ENCODE assay signal across 24 cellular contexts in the genomic region with DNA sequence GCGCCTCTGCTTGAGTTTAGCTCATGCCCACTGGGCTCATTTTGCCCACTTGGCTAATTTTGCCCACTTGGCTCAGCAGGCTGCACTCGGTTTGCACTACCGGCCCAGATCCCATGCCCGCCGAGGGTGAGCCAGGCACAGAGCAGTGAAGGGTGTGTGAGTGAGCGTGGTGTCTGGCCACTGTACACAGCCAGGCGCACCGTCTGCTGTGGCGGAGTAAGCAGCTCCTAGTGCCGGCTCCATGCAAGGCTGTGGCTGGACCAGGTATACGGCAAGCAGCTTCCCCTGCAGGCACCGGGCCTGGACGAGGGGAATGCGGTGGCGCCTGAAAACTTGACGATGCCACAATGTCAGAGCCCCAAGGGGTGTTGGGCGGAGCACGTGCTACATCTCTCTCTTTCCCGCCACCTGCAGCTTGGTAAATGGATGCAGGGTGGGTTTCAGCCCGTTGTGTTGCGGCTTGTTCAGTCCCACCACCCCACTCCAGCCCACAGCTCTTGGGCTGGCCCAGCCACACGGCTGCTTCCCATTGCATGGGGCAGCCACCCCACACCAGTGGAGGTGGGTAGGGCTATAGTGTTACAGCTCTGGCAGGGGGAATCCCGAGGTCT. TPM values are rescaled to one million over a fixed set of nuclear protein-coding genes. Genes with fewer than 3 reads are reported as not detected.
"Had no signal": no experiment of that assay in that cellular context is flagged by ENCODE, and none has a peak within 500 bp of the region (broad histone marks: within the 10 kb centered on the region; RNA-seq: fewer than 3 reads in every experiment).

No MANE protein-coding gene starts in this region.

- ATAC-seq: esophagus mucosa; heart right ventricle; left lobe of liver; stimulated activated naive CD8-positive, alpha-beta T cell treated with anti-CD3 and anti-CD28 coated beads, Interleukin-15, amount 100 ng/mL, for 72 hours had no signal

- H3K4me3 ChIP-seq: heart right ventricle, ovary, right atrium auricular region, thoracic aorta, transverse colon had no signal

- H3K27ac Mint-ChIP-seq: natural killer cell; stimulated activated naive CD8-positive, alpha-beta T cell treated with anti-CD3 and anti-CD28 coated beads, Interleukin-15, amount 100 ng/mL, for 72 hours had no signal

- H3K36me3 ChIP-seq: heart right ventricle, ovary, right atrium auricular region, thoracic aorta, transverse colon had no signal

- DNase-seq: effector memory CD4-positive, alpha-beta T cell; heart right ventricle; hypothalamus; mammary epithelial cell; natural killer cell; nucleus accumbens; ovary; small intestine; stimulated activated CD4-positive, alpha-beta T cell treated with anti-CD3 and anti-CD28 coated beads, Interleukin-2, amount 100 ng/mL, for 48 hours; stimulated activated naive CD8-positive, alpha-beta T cell treated with anti-CD3 and anti-CD28 coated beads, Interleukin-15, amount 100 ng/mL, for 72 hours; transverse colon had no signal

- H3K27ac ChIP-seq: heart right ventricle, ovary, right atrium auricular region, thoracic aorta, transverse colon had no signal

- H3K4me1 Mint-ChIP-seq: natural killer cell; neural crest cell; stimulated activated naive CD8-positive, alpha-beta T cell treated with anti-CD3 and anti-CD28 coated beads, Interleukin-15, amount 100 ng/mL, for 72 hours had no signal

- H3K4me3 Mint-ChIP-seq: natural killer cell; neural crest cell; stimulated activated naive CD8-positive, alpha-beta T cell treated with anti-CD3 and anti-CD28 coated beads, Interleukin-15, amount 100 ng/mL, for 72 hours had no signal

- H3K4me1 ChIP-seq: heart right ventricle, right atrium auricular region, transverse colon had no signal

- H3K9me3 ChIP-seq: ovary had no signal

- H3K27me3 ChIP-seq: ovary, right atrium auricular region, transverse colon had no signal

RNA-seq across cellular contexts. Expression of gene OR2B6, which starts 9.9 kb away (rescaled TPM):
- total RNA-seq: esophagus mucosa, frontal cortex, heart right ventricle, left lobe of liver, lower leg skin, mammary epithelial cell, mesenteric fat pad, mononuclear cell, natural killer cell, neural crest cell, ovary, posterior vena cava, right atrium auricular region, subcutaneous adipose tissue, thoracic aorta, transverse colon, ureter had no signal
- polyA plus RNA-seq: fibroblast of lung, heart right ventricle, mammary epithelial cell, ovary, small intestine had no signal

RNA-seq across cellular contexts. Expression of gene OR2B2, which starts 54.7 kb away (rescaled TPM):
- total RNA-seq: esophagus mucosa, fibroblast of lung, frontal cortex, heart right ventricle, left lobe of liver, lower leg skin, mammary epithelial cell, mesenteric fat pad, mononuclear cell, natural killer cell, neural crest cell, ovary, posterior vena cava, right atrium auricular region, subcutaneous adipose tissue, thoracic aorta, transverse colon, ureter had no signal
- polyA plus RNA-seq: fibroblast of lung, heart right ventricle, mammary epithelial cell, ovary, small intestine had no signal
